18 cellular contexts compared by ENCODE assay signal in genomic region chr13:24178847-24179845, GRCh38. TPM values are rescaled to one million over a fixed set of nuclear protein-coding genes. Genes with fewer than 3 reads are reported as not detected.
DNase-seq lines count a peak whose midpoint lies in the region; FAIRE-seq and TF ChIP-seq lines count a peak whose summit lies in the region.
"Had no signal": no experiment of that assay in that cellular context is flagged by ENCODE, and none has a peak within 500 bp of the region (broad histone marks: within the 10 kb centered on the region; RNA-seq: fewer than 3 reads in every experiment).

No MANE protein-coding gene starts in this region.

- no peak overlapping the region for H3K9ac ChIP-seq in adipocyte (ENCODE audit: low read length)

- H3K9me3 Mint-ChIP-seq in CD14-positive monocyte, result peaks cover 4 to 13% (median 8%) of the 10 kb centered on the region in 7 donors

- H3K4me3 Mint-ChIP-seq in CD14-positive monocyte, result no peak overlapping the region
- H3K4me3 Mint-ChIP-seq: CD4-positive, alpha-beta memory T cell; effector memory CD8-positive, alpha-beta T cell had no signal

- H3K9me3 ChIP-seq in adipocyte (ENCODE audit: control insufficient read depth, low read length), result no peaks in the 10 kb centered on the region
- H3K9me3 ChIP-seq: ascending aorta, neutrophil, testis had no signal

- H3K27me3 ChIP-seq in adipocyte (replicated peaks; ENCODE audit: control insufficient read depth, insufficient read depth, low read length), result no peaks in the 10 kb centered on the region
- H3K27me3 ChIP-seq: ascending aorta, neutrophil, testis had no signal

- no peaks in the 10 kb centered on the region for H3K36me3 Mint-ChIP-seq in CD14-positive monocyte

- peaks cover 0 to 1% (median 0%) of the 10 kb centered on the region in 3 donors for H3K27me3 Mint-ChIP-seq in CD14-positive monocyte (ENCODE audit: low read depth in 3 of 3)
- H3K27me3 Mint-ChIP-seq: CD4-positive, alpha-beta memory T cell; effector memory CD8-positive, alpha-beta T cell had no signal

- H3K4me1 ChIP-seq in adipocyte (ENCODE audit: control insufficient read depth, insufficient read depth, low read length), result peaks cover 12% of the 10 kb centered on the region
- H3K4me1 ChIP-seq: ascending aorta had no signal

- DNase-seq in ELR (ENCODE audit: low read depth), result peak; percentile 74
- peak; percentile 69 for DNase-seq in HT1080 (ENCODE audit: low read depth)
- DNase-seq in adipocyte (ENCODE audit: low read depth), result peak; percentile 61
- DNase-seq in foreskin fibroblast, result peak; percentile 43 to 56
- DNase-seq in urothelium cell line (ENCODE audit: low spot score), result no peak
- DNase-seq in CD14-positive monocyte (ENCODE audit: low spot score), result no peak
- DNase-seq in RKO (ENCODE audit: low spot score), result no peak
- DNase-seq: CD4-positive, alpha-beta memory T cell; effector memory CD8-positive, alpha-beta T cell; left ventricle myocardium superior; NCI-H146; NCI-H748 treated with DMSO at 0.1 percent for 48 hours; SHP77; testis had no signal

- H3K4me3 ChIP-seq in adipocyte (ENCODE audit: low read length), result no peak overlapping the region
- no peak overlapping the region for H3K4me3 ChIP-seq in foreskin fibroblast (ENCODE audit: low read depth in 1 of 2, low read length in 2 of 2)
- H3K4me3 ChIP-seq: ascending aorta, testis had no signal

- H3K36me3 ChIP-seq in adipocyte (ENCODE audit: control insufficient read depth, insufficient read depth, low read length, severe bottlenecking), result no peaks in the 10 kb centered on the region
- H3K36me3 ChIP-seq: ascending aorta, neutrophil had no signal

- FAIRE-seq in urothelium cell line (lab: Jason Lieb, UNC), result no peak
- FAIRE-seq: HTR-8/SVneo, TTC549 had no signal

- peaks cover 3% of the 10 kb centered on the region for H3K4me1 Mint-ChIP-seq in CD14-positive monocyte

- intact Hi-C loops in CD14-positive monocyte (cut with micrococcal nuclease), result loop anchor here in 1 of 2 donors (5.0 kb wide), 1 partner anchor 38 kb away; no protein-coding TSS in a partner anchor

- TF ChIP-seq CTCF in foreskin fibroblast (IDR thresholded peaks at IDR 0.05; ENCODE audit: low read depth, low read length) (no peak), CD14-positive monocyte (IDR thresholded peaks at IDR 0.05) (no peak)

- H3K27ac Mint-ChIP-seq in CD14-positive monocyte, result no peak overlapping the region
- H3K27ac Mint-ChIP-seq: effector memory CD8-positive, alpha-beta T cell had no signal

RNA-seq across cellular contexts. Expression of gene SPATA13, which starts 18.6 kb away (rescaled TPM):
- total RNA-seq in HT1080 (2014; rRNA removed; shearing (Covaris generic)), result 4.6 and 7.7 TPM in 2 replicates
- 1.6 and 2.5 TPM in 2 replicates for polyA plus RNA-seq in HT1080 (2015; cell fraction: cytosol; rRNA removed)
- polyA plus RNA-seq in HT1080 (2015; cell fraction: nucleus; rRNA removed), result 5.6 and 19.6 TPM in 2 replicates
- polyA plus RNA-seq in CD14-positive monocyte, result 10 to 100 TPM in 1 of 2 donors, 1 to 10 TPM in 1; 9.3 to 11.6 TPM

Comparison
In these comparisons a context has a peak if more than half of its experiments do, and no peak if none do; other contexts are left out.
1. DNase-seq: peak in ELR (single experiment), HT1080 (single experiment), adipocyte (single experiment) and foreskin fibroblast (2 of 2); none in urothelium cell line (single experiment), CD14-positive monocyte (single experiment) and RKO (single experiment).